8 cellular contexts compared by ENCODE assay signal in genomic region chr17:79658811-79659207, GRCh38. TPM values are rescaled to one million over a fixed set of nuclear protein-coding genes. Genes with fewer than 3 reads are reported as not detected.
DNase-seq lines count a peak whose midpoint lies in the region; ATAC-seq, FAIRE-seq and TF ChIP-seq lines count a peak whose summit lies in the region.

No MANE protein-coding gene starts in this region.

- TF ChIP-seq CTCF in HL-60 (IDR thresholded peaks at IDR 0.05; ENCODE audit: insufficient read depth, low read length) (peak; percentile 18), astrocyte (IDR thresholded peaks at IDR 0.05; ENCODE audit: insufficient read depth, low read depth, low read length) (peak; percentile 35), right lobe of liver (IDR thresholded peaks at IDR 0.05) (peak in 3 of 4 donors; percentile 25 to 32 (median 26))

- no peak overlapping the region for H3K4me2 ChIP-seq in astrocyte (ENCODE audit: low read length)

- peaks cover 55% of the 10 kb centered on the region for H3K27me3 Mint-ChIP-seq in astrocyte (ENCODE audit: low read depth, unreplicated experiment)

- 12% methylated on average over 11 of the region's 11 CpGs for WGBS in right lobe of liver (ENCODE audit: insufficient coverage, low coverage, low lambda C conversion rate, missing lambda C conversion rate)

- H3K4me1 ChIP-seq in astrocyte (ENCODE audit: insufficient read depth, low read length) (no peaks in the 10 kb centered on the region), right lobe of liver (no peaks in the 10 kb centered on the region)

- no peak overlapping the region for H3K4me3 Mint-ChIP-seq in astrocyte (ENCODE audit: unreplicated experiment)

- ATAC-seq in right lobe of liver (peak; percentile 62 to 80 (median 76)), GM18520 (IDR thresholded peaks at IDR 0.05; ENCODE audit: unreplicated experiment) (no peak), GM18502 (IDR thresholded peaks at IDR 0.05; ENCODE audit: poor library complexity, unreplicated experiment) (no peak)

- H4K20me1 ChIP-seq in astrocyte (ENCODE audit: insufficient read depth, low read length), result no peaks in the 10 kb centered on the region

- H3K4me1 Mint-ChIP-seq in astrocyte (ENCODE audit: low read depth, unreplicated experiment), result no peaks in the 10 kb centered on the region

- H3K4me3 ChIP-seq in HL-60 (replicated peaks; ENCODE audit: insufficient read depth, low read length), result no peak overlapping the region
- no peak overlapping the region for H3K4me3 ChIP-seq in astrocyte (ENCODE audit: insufficient read depth, low read depth, low read length)
- no peak overlapping the region for H3K4me3 ChIP-seq in right lobe of liver

- H2AFZ ChIP-seq in astrocyte (ENCODE audit: low read depth, low read length), result no peak overlapping the region

- no peaks in the 10 kb centered on the region for H3K9me3 ChIP-seq in astrocyte (ENCODE audit: insufficient read depth, low read depth, low read length)
- H3K9me3 ChIP-seq in right lobe of liver, result no peaks in the 10 kb centered on the region

- intact Hi-C loops in right lobe of liver (cut with DNase I), result no loop called here

- H3K36me3 Mint-ChIP-seq in astrocyte (ENCODE audit: low read depth, unreplicated experiment), result no peaks in the 10 kb centered on the region

- no peak for FAIRE-seq in astrocyte (lab: Jason Lieb, UNC)

- H3K9ac ChIP-seq in astrocyte (ENCODE audit: low read length), result no peak overlapping the region

- H3K27me3 ChIP-seq in HL-60 (ENCODE audit: insufficient read depth, poor library complexity, severe bottlenecking) (peaks cover 2% of the 10 kb centered on the region), astrocyte (ENCODE audit: insufficient read depth, low read length) (no peaks in the 10 kb centered on the region), right lobe of liver (no peaks in the 10 kb centered on the region)

- peaks cover 2% of the 10 kb centered on the region for H3K9me3 Mint-ChIP-seq in astrocyte (ENCODE audit: unreplicated experiment)

- DNase-seq in AML-193 (lab: John Stamatoyannopoulos, UW) (peak; percentile 2 to 6), HL-60 (ENCODE audit: low read depth in 1 of 2, low spot score in 1 of 2) (no peak), astrocyte (ENCODE audit: low read depth) (peak; percentile 1), right lobe of liver (no peak), NCI-H2081 (lab: John Stamatoyannopoulos, UW) (no peak), GF-D8 (lab: John Stamatoyannopoulos, UW) (no peak)

- H3K27ac ChIP-seq in HL-60 (replicated peaks) (no peak overlapping the region), astrocyte (ENCODE audit: low read depth, low read length) (no peak overlapping the region), right lobe of liver (no peak overlapping the region)

- no peaks in the 10 kb centered on the region for H3K79me2 ChIP-seq in astrocyte (ENCODE audit: insufficient read depth, low read length)

- H3K36me3 ChIP-seq in astrocyte (ENCODE audit: insufficient read depth, low read length) (no peaks in the 10 kb centered on the region), right lobe of liver (no peaks in the 10 kb centered on the region)

- no peak overlapping the region for H3K27ac Mint-ChIP-seq in astrocyte (ENCODE audit: unreplicated experiment)

- no peak for TF ChIP-seq POLR2A in right lobe of liver (IDR thresholded peaks at IDR 0.05)

RNA-seq across cellular contexts. Expression of gene RBFOX3, which starts 48.0 kb away (rescaled TPM):
- 0.45 and 1.2 TPM in 2 replicates for total RNA-seq in astrocyte
- total RNA-seq in right lobe of liver, result not detected

Comparison
In these comparisons a context has a peak if more than half of its experiments do, and no peak if none do; other contexts are left out.
1. DNase-seq: peak in AML-193 (2 of 2) and astrocyte (single experiment); none in HL-60 (0 of 2), right lobe of liver (0 of 3), NCI-H2081 (0 of 2) and GF-D8 (single experiment).
2. ATAC-seq: peak in right lobe of liver (4 of 4); none in GM18520 (single experiment) and GM18502 (single experiment).
3. Peak in every context shown above with its lines, with median percentiles within 50 percentile points of each other: CTCF ChIP-seq.